In genomic region chrX:54042609-54043010, GRCh38 we compare ENCODE assay signal across 8 cellular contexts. TPM values are rescaled to one million over a fixed set of nuclear protein-coding genes. Genes with fewer than 3 reads are reported as not detected.
DNase-seq lines count a peak whose midpoint lies in the region; ATAC-seq and TF ChIP-seq lines count a peak whose summit lies in the region.

No MANE protein-coding gene starts in this region.

- no peaks in the 10 kb centered on the region for H4K20me1 ChIP-seq in DOHH2 (ENCODE audit: control insufficient read depth, insufficient read depth, low read depth, low read length)

- intact Hi-C loops in spleen (cut with DNase I; ENCODE audit: low total_unique reads): loop anchor here (10.0 kb wide), 2 partner anchors 142 to 492 kb away; partner anchors contain the start of genes FAM120C and GNL3L

- WGBS in spleen, 5 donors: 4 to 42% (median 13%) methylated on average over 5 to 26 of the region's 26 CpGs

- peaks cover 13% of the 10 kb centered on the region for H3K36me3 Mint-ChIP-seq in T-helper 2 cell treated with Interferon-gamma antibody and Interleukin-4, amounts not matched to agents 5 μg/mL and 100 μg/mL, for 36 hours (ENCODE audit: low read depth)
- peaks cover 7% of the 10 kb centered on the region for H3K36me3 Mint-ChIP-seq in brain
- peaks cover 0 to 3% (median 0%) of the 10 kb centered on the region in 3 donors for H3K36me3 Mint-ChIP-seq in immature natural killer cell

- ATAC-seq in GM21528 (IDR thresholded peaks at IDR 0.05; ENCODE audit: low FRiP score, unreplicated experiment): no peak
- ATAC-seq in HG03342 (IDR thresholded peaks at IDR 0.05; ENCODE audit: unreplicated experiment): no peak

- TF ChIP-seq POLR2A in spleen (IDR thresholded peaks at IDR 0.05): no peak

- H3F3A ChIP-seq in DOHH2 (ENCODE audit: control insufficient read depth, insufficient read depth): 0 out of 2 replicates have a peak, but pooled peaks cover 8% of the 10 kb centered on the region

- H3K9me3 Mint-ChIP-seq in T-helper 2 cell treated with Interferon-gamma antibody and Interleukin-4, amounts not matched to agents 5 μg/mL and 100 μg/mL, for 36 hours: no peaks in the 10 kb centered on the region
- peaks cover 0 to 18% (median 0%) of the 10 kb centered on the region in 5 experiments for H3K9me3 Mint-ChIP-seq in brain
- no peaks in the 10 kb centered on the region for H3K9me3 Mint-ChIP-seq in immature natural killer cell

- no peaks in the 10 kb centered on the region for H3K9me2 ChIP-seq in DOHH2 (replicated peaks; ENCODE audit: control insufficient read depth, low read length)

- H3K27ac ChIP-seq in DOHH2 (ENCODE audit: low read depth, low read length) (no peak overlapping the region; the same call in 1 of the 2 replicates), spleen (peak overlapping the region in 6 of 8 donors; percentile 94 to 98 (median 96))

- peaks cover 19% of the 10 kb centered on the region for H3K4me1 ChIP-seq in DOHH2 (ENCODE audit: control insufficient read depth, low read length)
- H3K4me1 ChIP-seq in spleen: peaks cover 0 to 23% (median 9%) of the 10 kb centered on the region in 6 donors

- H3K79me2 ChIP-seq in DOHH2 (ENCODE audit: control insufficient read depth, low read length): peaks cover 24% of the 10 kb centered on the region

- H3K27me3 ChIP-seq in DOHH2 (ENCODE audit: control insufficient read depth, low read length) (no peaks in the 10 kb centered on the region), spleen (replicated peaks in 1 of 7) (no peaks in the 10 kb centered on the region)

- H3K27ac Mint-ChIP-seq in T-helper 2 cell treated with Interferon-gamma antibody and Interleukin-4, amounts not matched to agents 5 μg/mL and 100 μg/mL, for 36 hours: peak overlapping the region; percentile 98
- peak overlapping the region; percentile 98 to 99 (median 99) for H3K27ac Mint-ChIP-seq in brain
- H3K27ac Mint-ChIP-seq in immature natural killer cell: peak overlapping the region; percentile 91 to 99 (median 96)

- peaks cover 10% of the 10 kb centered on the region for H3K4me1 Mint-ChIP-seq in T-helper 2 cell treated with Interferon-gamma antibody and Interleukin-4, amounts not matched to agents 5 μg/mL and 100 μg/mL, for 36 hours (ENCODE audit: low read depth)
- H3K4me1 Mint-ChIP-seq in brain (peaks cover 15% of the 10 kb centered on the region), immature natural killer cell (peaks cover 19 to 31% of the 10 kb centered on the region in 2 donors)

- peak; percentile 53 for DNase-seq in M059J (ENCODE audit: low read depth)
- peak; percentile 19 for DNase-seq in T-helper 2 cell treated with Interferon-gamma antibody and Interleukin-4, amounts not matched to agents 5 μg/mL and 100 μg/mL, for 36 hours (ENCODE audit: low spot score)
- peak; percentile 14 to 45 (median 27) for DNase-seq in immature natural killer cell
- peak; percentile 82 for DNase-seq in spleen

- H3K9me3 ChIP-seq in DOHH2 (ENCODE audit: control insufficient read depth, insufficient read depth, low read length) (no peaks in the 10 kb centered on the region), spleen (no peaks in the 10 kb centered on the region)

- peak overlapping the region; percentile 78 for H3K4me2 ChIP-seq in DOHH2 (ENCODE audit: low read length)

- H3K36me3 ChIP-seq in DOHH2 (ENCODE audit: control insufficient read depth, low read length) (peaks cover 22% of the 10 kb centered on the region), spleen (peaks cover 0 to 44% (median 12%) of the 10 kb centered on the region in 6 donors)

- peak overlapping the region; percentile 97 for H3K4me3 Mint-ChIP-seq in T-helper 2 cell treated with Interferon-gamma antibody and Interleukin-4, amounts not matched to agents 5 μg/mL and 100 μg/mL, for 36 hours
- peak overlapping the region; percentile 93 to 99 (median 98) for H3K4me3 Mint-ChIP-seq in brain
- peak overlapping the region; percentile 93 to 97 (median 96) for H3K4me3 Mint-ChIP-seq in immature natural killer cell

- no peaks in the 10 kb centered on the region for H3K27me3 Mint-ChIP-seq in T-helper 2 cell treated with Interferon-gamma antibody and Interleukin-4, amounts not matched to agents 5 μg/mL and 100 μg/mL, for 36 hours (ENCODE audit: low read depth)
- H3K27me3 Mint-ChIP-seq in brain (peaks cover 12% of the 10 kb centered on the region), immature natural killer cell (ENCODE audit: low read depth in 3 of 3) (peaks cover 0 to 16% (median 11%) of the 10 kb centered on the region in 3 donors)

- peak overlapping the region; percentile 87 for H3K4me3 ChIP-seq in DOHH2 (ENCODE audit: low read length)
- peak overlapping the region; percentile 52 to 76 (median 56) for H3K4me3 ChIP-seq in spleen

- no peak for TF ChIP-seq CTCF in DOHH2 (IDR thresholded peaks at IDR 0.05; ENCODE audit: low read depth, low read length, poor library complexity, severe bottlenecking)
- peak in 1 of 2 experiments; percentile 45 for TF ChIP-seq CTCF in brain (conservative IDR thresholded peaks at IDR 0.05)
- peak in 3 of 11 experiments; percentile 19 to 40 (median 37) for TF ChIP-seq CTCF in spleen (IDR thresholded peaks at IDR 0.05 in 8 of 11, conservative IDR thresholded peaks at IDR 0.05 in 3 of 11)

RNA-seq across cellular contexts. Expression of gene PHF8, which starts 1.7 kb away (rescaled TPM):
- 8.4 and 17.4 TPM in 2 replicates for total RNA-seq in M059J (2014; rRNA removed; shearing (Covaris generic))
- polyA plus RNA-seq in brain (ENCODE audit: insufficient read depth, low read depth, low replicate concordance) (31.9 TPM), immature natural killer cell (10 to 100 TPM in 1 of 3 donors, 1 to 10 TPM in 2; 5.8 to 22.3 (median 8.2) TPM), spleen (10 to 100 TPM in 1 of 3 donors, 1 to 10 TPM in 2; 4.8 to 10.2 (median 5.6) TPM)
- total RNA-seq in spleen: 10 to 100 TPM; 28.5 to 53.5 (median 40.0) TPM

Comparison
In these comparisons a context has a peak if more than half of its experiments do, and no peak if none do; other contexts are left out.
1. DNase-seq: peak in every context shown above with its lines; median percentile 82 in spleen; 53 in M059J; 27 in immature natural killer cell; 19 in T-helper 2 cell treated with Interferon-gamma antibody and Interleukin-4, amounts not matched to agents 5 μg/mL and 100 μg/mL, for 36 hours.